Comparison of ENCODE assay signal across 29 cellular contexts in genomic region chr6:117960906-117961700, GRCh38. TPM values are rescaled to one million over a fixed set of nuclear protein-coding genes. Genes with fewer than 3 reads are reported as not detected.
"Had no signal": no experiment of that assay in that cellular context is flagged by ENCODE, and none has a peak within 500 bp of the region (broad histone marks: within the 10 kb centered on the region; RNA-seq: fewer than 3 reads in every experiment).

No MANE protein-coding gene starts in this region.

- H3K27me3 Mint-ChIP-seq: memory B cell; stimulated activated memory B cell treated with anti-CD40 and anti-IgM and Interleukin-4, amounts not matched to agents 10 μg/mL and 1 μg/mL and 100 μg/mL, for 72 hours had no signal

- H3K27me3 ChIP-seq: ovary, right atrium auricular region, sigmoid colon, testis, tibial artery had no signal

- H3K4me1 Mint-ChIP-seq: immature natural killer cell; memory B cell; naive thymus-derived CD8-positive, alpha-beta T cell; nephron progenitor cell; stimulated activated memory B cell treated with anti-CD40 and anti-IgM and Interleukin-4, amounts not matched to agents 10 μg/mL and 1 μg/mL and 100 μg/mL, for 72 hours had no signal

- H3K36me3 Mint-ChIP-seq: immature natural killer cell; memory B cell; stimulated activated memory B cell treated with anti-CD40 and anti-IgM and Interleukin-4, amounts not matched to agents 10 μg/mL and 1 μg/mL and 100 μg/mL, for 72 hours had no signal

- H3K4me3 ChIP-seq: gastroesophageal sphincter, heart right ventricle, lung, ovary, right atrium auricular region, sigmoid colon, testis, tibial artery had no signal

- DNase-seq: cerebellar nuclear complex; cortex of kidney; effector memory CD8-positive, alpha-beta T cell; glutamatergic neuron; heart right ventricle; hypothalamus; immature natural killer cell; islet precursor cell; kidney glomerular epithelial cell; naive thymus-derived CD8-positive, alpha-beta T cell; nephron progenitor cell; occipital lobe; ovary; sigmoid colon; stimulated activated CD4-positive, alpha-beta T cell treated with anti-CD3 and anti-CD28 coated beads, Interleukin-2, amount 100 ng/mL, for 24 hours; stimulated activated CD4-positive, alpha-beta T cell treated with anti-CD3 and anti-CD28 coated beads, Interleukin-4, amount 100 ng/mL, for 4 hours; stimulated activated naive CD8-positive, alpha-beta T cell treated with anti-CD3 and anti-CD28 coated beads, Interleukin-15, Interleukin-2, amounts not matched to agents 100 U/mL and 50 U/mL, for 24 hours; substantia nigra; testis; tibial artery had no signal

- ATAC-seq: effector memory CD8-positive, alpha-beta T cell; gastroesophageal sphincter; heart right ventricle; naive thymus-derived CD8-positive, alpha-beta T cell; stimulated activated memory B cell treated with anti-CD40 and anti-IgM and Interleukin-4, amounts not matched to agents 10 μg/mL and 1 μg/mL and 100 μg/mL, for 72 hours; stimulated activated naive CD8-positive, alpha-beta T cell treated with anti-CD3 and anti-CD28 coated beads, Interleukin-15, Interleukin-2, amounts not matched to agents 100 U/mL and 50 U/mL, for 24 hours had no signal

- H3K4me3 Mint-ChIP-seq: effector memory CD8-positive, alpha-beta T cell; immature natural killer cell; memory B cell; mesothelial cell of epicardium; naive thymus-derived CD8-positive, alpha-beta T cell; nephron progenitor cell; stimulated activated memory B cell treated with anti-CD40 and anti-IgM and Interleukin-4, amounts not matched to agents 10 μg/mL and 1 μg/mL and 100 μg/mL, for 72 hours; type B pancreatic cell had no signal

- H3K9me3 ChIP-seq: ovary, sigmoid colon, testis, tibial artery had no signal

- H3K27ac Mint-ChIP-seq: effector memory CD8-positive, alpha-beta T cell; immature natural killer cell; memory B cell; mesothelial cell of epicardium; nephron progenitor cell; stimulated activated memory B cell treated with anti-CD40 and anti-IgM and Interleukin-4, amounts not matched to agents 10 μg/mL and 1 μg/mL and 100 μg/mL, for 72 hours; type B pancreatic cell had no signal

- H3K36me3 ChIP-seq: gastroesophageal sphincter, heart right ventricle, ovary, right atrium auricular region, sigmoid colon, tibial artery had no signal

- H3K4me1 ChIP-seq: gastroesophageal sphincter, heart right ventricle, right atrium auricular region, sigmoid colon, testis, tibial artery had no signal

- H3K27ac ChIP-seq: gastroesophageal sphincter, heart right ventricle, ovary, right atrium auricular region, sigmoid colon, testis, tibial artery had no signal

RNA-seq across cellular contexts. Expression of gene SLC35F1, which starts 54.0 kb away (rescaled TPM):
- total RNA-seq: fibroblast of villous mesenchyme; naive thymus-derived CD8-positive, alpha-beta T cell; pulmonary artery endothelial cell had no signal
- polyA plus RNA-seq: immature natural killer cell; naive thymus-derived CD8-positive, alpha-beta T cell had no signal
